Comparison of ENCODE assay signal across 30 cellular contexts in genomic region chr20:417801-418342, GRCh38.
"Had no signal": no experiment of that assay in that cellular context is flagged by ENCODE, and none has a peak within 500 bp of the region (broad histone marks: within the 10 kb centered on the region; RNA-seq: fewer than 3 reads in every experiment).

No MANE protein-coding gene starts in this region.

- H3K9me3 Mint-ChIP-seq: activated naive CD4-positive, alpha-beta T cell treated with anti-CD3 and anti-CD28 coated beads, Interleukin-2, amount 50 U/mL, for 24 hours; activated naive CD8-positive, alpha-beta T cell treated with anti-CD3 and anti-CD28 coated beads, Interleukin-2, amount 50 U/mL, for 24 hours; central memory CD8-positive, alpha-beta T cell; dendritic cell treated with granulocyte-macrophage colony-stimulating factor and Interleukin-4, amounts not matched to agents 40 ng/mL and 50 ng/mL, for 4 days; endodermal cell; naive thymus-derived CD4-positive, alpha-beta T cell; neural crest cell; T-helper 1 cell treated with Interleukin-12 subunit alpha and Interleukin-12 subunit beta and Interleukin-4 antibody, amounts not matched to agents 30 μg/mL and 1 μg/mL, for 36 hours had no signal

- DNase-seq: activated CD4-positive, alpha-beta T cell treated with anti-CD3 and anti-CD28 coated beads for 48 hours; activated CD4-positive, alpha-beta T cell treated with anti-CD3 and anti-CD28 coated beads, Interleukin-2, amount 50 U/mL, for 48 hours; activated CD8-positive, alpha-beta memory T cell treated with anti-CD3 and anti-CD28 coated beads for 24 hours; activated gamma-delta T cell; activated naive CD8-positive, alpha-beta T cell treated with anti-CD3 and anti-CD28 coated beads, Interleukin-2, amount 50 U/mL, for 24 hours; endodermal cell; foreskin fibroblast; heart left ventricle; hypothalamus; mammary epithelial cell; naive thymus-derived CD4-positive, alpha-beta T cell; occipital lobe; retina; sigmoid colon; stimulated activated naive CD4-positive, alpha-beta T cell; SW 1271; T1000; WERI-Rb-1 had no signal

- H3K9me3 ChIP-seq: heart left ventricle, sigmoid colon, suprapubic skin, tibial artery, upper lobe of right lung had no signal

- ATAC-seq: activated CD4-positive, CD25-positive, alpha-beta regulatory T cell treated with anti-CD3 and anti-CD28 coated beads, Interleukin-2, amount 50 U/mL, for 24 hours; activated naive CD8-positive, alpha-beta T cell treated with anti-CD3 and anti-CD28 coated beads, Interleukin-2, amount 50 U/mL, for 24 hours; esophagus mucosa; naive thymus-derived CD4-positive, alpha-beta T cell; upper lobe of right lung had no signal

- H3K4me1 ChIP-seq: sigmoid colon, suprapubic skin, tibial artery had no signal

- FAIRE-seq: bronchial epithelial cell had no signal

- H3K4me3 ChIP-seq: heart left ventricle, sigmoid colon, suprapubic skin, tibial artery, upper lobe of right lung had no signal

- H3K27ac Mint-ChIP-seq: dendritic cell treated with granulocyte-macrophage colony-stimulating factor and Interleukin-4, amounts not matched to agents 40 ng/mL and 50 ng/mL, for 4 days; endodermal cell; progenitor cell of endocrine pancreas; T-helper 1 cell treated with Interleukin-12 subunit alpha and Interleukin-12 subunit beta and Interleukin-4 antibody, amounts not matched to agents 30 μg/mL and 1 μg/mL, for 36 hours had no signal

- H3K4me1 Mint-ChIP-seq: neural crest cell had no signal

- H3K27ac ChIP-seq: heart left ventricle, sigmoid colon, suprapubic skin, tibial artery, upper lobe of right lung, WERI-Rb-1 had no signal

- H3K27me3 Mint-ChIP-seq: activated naive CD4-positive, alpha-beta T cell treated with anti-CD3 and anti-CD28 coated beads, Interleukin-2, amount 50 U/mL, for 24 hours; activated naive CD8-positive, alpha-beta T cell treated with anti-CD3 and anti-CD28 coated beads, Interleukin-2, amount 50 U/mL, for 24 hours; central memory CD8-positive, alpha-beta T cell; dendritic cell treated with granulocyte-macrophage colony-stimulating factor and Interleukin-4, amounts not matched to agents 40 ng/mL and 50 ng/mL, for 4 days; naive thymus-derived CD4-positive, alpha-beta T cell; progenitor cell of endocrine pancreas had no signal

- H3K4me3 Mint-ChIP-seq: activated naive CD4-positive, alpha-beta T cell treated with anti-CD3 and anti-CD28 coated beads, Interleukin-2, amount 50 U/mL, for 24 hours; activated naive CD8-positive, alpha-beta T cell treated with anti-CD3 and anti-CD28 coated beads, Interleukin-2, amount 50 U/mL, for 24 hours; central memory CD8-positive, alpha-beta T cell; dendritic cell treated with granulocyte-macrophage colony-stimulating factor and Interleukin-4, amounts not matched to agents 40 ng/mL and 50 ng/mL, for 4 days; endodermal cell; naive thymus-derived CD4-positive, alpha-beta T cell; neural crest cell; T-helper 1 cell treated with Interleukin-12 subunit alpha and Interleukin-12 subunit beta and Interleukin-4 antibody, amounts not matched to agents 30 μg/mL and 1 μg/mL, for 36 hours had no signal

- H3K27me3 ChIP-seq: heart left ventricle, sigmoid colon, suprapubic skin, tibial artery, upper lobe of right lung had no signal
